Comparison of ENCODE assay signal across 13 cellular contexts in the genomic region with DNA sequence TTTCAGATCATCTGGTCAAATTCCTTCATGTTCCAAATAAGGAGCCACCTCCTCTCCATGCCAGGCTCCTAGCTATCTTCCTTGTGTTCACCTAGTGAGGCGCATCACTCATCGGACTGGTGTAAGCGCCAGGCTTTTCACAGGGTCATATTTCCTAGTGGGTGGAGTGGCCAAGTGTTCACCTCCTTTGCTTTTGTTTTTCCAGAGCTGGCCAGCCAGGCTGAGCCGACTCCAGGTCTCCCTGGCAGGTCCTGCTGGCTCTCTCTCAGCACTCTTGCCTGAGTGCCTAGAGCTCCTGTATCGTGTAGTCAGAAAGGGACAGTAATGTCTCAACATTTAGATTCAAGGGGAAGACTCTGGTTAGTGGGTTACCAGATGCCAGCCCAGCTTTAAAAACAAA. TPM values are rescaled to one million over a fixed set of nuclear protein-coding genes. Genes with fewer than 3 reads are reported as not detected.
DNase-seq lines count a peak whose midpoint lies in the region; ATAC-seq and TF ChIP-seq lines count a peak whose summit lies in the region.
"Had no signal": no experiment of that assay in that cellular context is flagged by ENCODE, and none has a peak within 500 bp of the region (broad histone marks: within the 10 kb centered on the region; RNA-seq: fewer than 3 reads in every experiment).

No MANE protein-coding gene starts in this region.

- peak; percentile 80 to 94 (median 85) for ATAC-seq in heart right ventricle
- ATAC-seq in omental fat pad (ENCODE audit: low FRiP score), result peak; percentile 49
- no peak for ATAC-seq in GM21390 (IDR thresholded peaks at IDR 0.05; ENCODE audit: unreplicated experiment)
- no peak for ATAC-seq in HG03196 (IDR thresholded peaks at IDR 0.05; ENCODE audit: unreplicated experiment)
- ATAC-seq: naive thymus-derived CD8-positive, alpha-beta T cell had no signal

- peaks cover 7 to 93% (median 69%) of the 10 kb centered on the region in 9 donors for H3K4me1 ChIP-seq in heart right ventricle

- no peaks in the 10 kb centered on the region for H3K27me3 ChIP-seq in heart right ventricle
- H3K27me3 ChIP-seq: tibial nerve had no signal

- peak; percentile 44 for DNase-seq in Daoy (ENCODE audit: low read depth)
- peak; percentile 57 for DNase-seq in NCI-H748 (lab: John Stamatoyannopoulos, UW; ENCODE audit: unreplicated experiment)
- DNase-seq in heart right ventricle, result peak; percentile 53 to 65
- no peak for DNase-seq in omental fat pad (ENCODE audit: low spot score)
- DNase-seq in GM13976 (ENCODE audit: low spot score), result no peak
- DNase-seq in HUDEP-2 (lab: John Stamatoyannopoulos, UW; ENCODE audit: unreplicated experiment in 76 of 76), result no peak
- DNase-seq: CD8-positive, alpha-beta memory T cell; NCI-H526; stimulated activated CD4-positive, alpha-beta T cell treated with anti-CD3 and anti-CD28 coated beads, Interleukin-4, amount 100 ng/mL, for 1 hour had no signal

- H3K36me3 ChIP-seq in heart right ventricle, result peaks cover 0 to 94% (median 26%) of the 10 kb centered on the region in 9 donors

- peak overlapping the region in 3 of 10 donors; percentile 0 to 16 (median 8) for H3K4me3 ChIP-seq in heart right ventricle
- H3K4me3 ChIP-seq: tibial nerve had no signal

- in situ Hi-C loops in GM13976 (cut with MboI; ENCODE audit: low sequenced_read_pairs, unreplicated experiment), result no loop called here

- intact Hi-C loops in heart right ventricle (cut with DNase I), result no loop called here

- H3K27ac ChIP-seq in heart right ventricle, result peak overlapping the region; percentile 23 to 87 (median 70)

- no peaks in the 10 kb centered on the region for H3K9me3 ChIP-seq in heart right ventricle
- H3K9me3 ChIP-seq: tibial nerve had no signal

- TF ChIP-seq CTCF in heart right ventricle (IDR thresholded peaks at IDR 0.05) (no peak), omental fat pad (IDR thresholded peaks at IDR 0.05) (no peak), GM13976 (IDR thresholded peaks at IDR 0.05; ENCODE audit: borderline replicate concordance, control extremely low read depth, extremely low read depth, insufficient read depth, missing control alignments) (no peak)

- 31 to 34% methylated on average over 5 of the region's 5 CpGs for WGBS in heart right ventricle, 2 donors

RNA-seq across cellular contexts. Expression of gene HEG1, which starts 31.0 kb away (rescaled TPM):
- 14.9 and 17.1 TPM in 2 replicates for total RNA-seq in Daoy (2014; rRNA removed; shearing (Covaris generic))
- total RNA-seq in heart right ventricle (100 to 1,000 TPM in 7 of 10 donors, 10 to 100 TPM in 3; 79.0 to 186 (median 143) TPM), omental fat pad (100 to 1,000 TPM in 3 of 4 donors, 10 to 100 TPM in 1; 95.2 to 238 (median 147) TPM)
- 10 to 100 TPM; 12.2 to 25.4 TPM for polyA plus RNA-seq in heart right ventricle

Comparison
In these comparisons a context has a peak if more than half of its experiments do, and no peak if none do; other contexts are left out.
1. DNase-seq: peak in Daoy (single experiment), NCI-H748 (single experiment) and heart right ventricle (2 of 2); none in omental fat pad (single experiment), GM13976 (single experiment) and HUDEP-2 (0 of 76).
2. ATAC-seq: peak in heart right ventricle (8 of 8) and omental fat pad (single experiment); none in GM21390 (single experiment) and HG03196 (single experiment).